Comparison of ENCODE assay signal across 8 cellular contexts in genomic region chr2:96116424-96116878, GRCh38. TPM values are rescaled to one million over a fixed set of nuclear protein-coding genes. Genes with fewer than 3 reads are reported as not detected.
DNase-seq lines count a peak whose midpoint lies in the region; ATAC-seq and TF ChIP-seq lines count a peak whose summit lies in the region.

Gene ADRA2B, minus strand, starts transcription at chr2:96116571. Its CDS starts 422 bp downstream, at chr2:96116149.

- H3K4me2 ChIP-seq in mesendoderm (ENCODE audit: low read length): peak within 1 kb of the TSS; percentile 73

- no peak within 1 kb of the TSS for H3K27ac ChIP-seq in CD4-positive, CD25-positive, alpha-beta regulatory T cell (ENCODE audit: insufficient read depth, low read length, poor library complexity, severe bottlenecking)
- H3K27ac ChIP-seq in HUES48 (ENCODE audit: low read depth, low read length) (no peak within 1 kb of the TSS), mesendoderm (ENCODE audit: low read depth, low read length) (no peak within 1 kb of the TSS)

- H2AK5ac ChIP-seq in mesendoderm (ENCODE audit: low read length): no peak within 1 kb of the TSS

- peaks cover 0 to 1% (median 0%) of the 10 kb centered on the region in 7 donors for H3K9me3 Mint-ChIP-seq in CD4-positive, CD25-positive, alpha-beta regulatory T cell
- H3K9me3 Mint-ChIP-seq in chondrocyte (ENCODE audit: low read depth): no peaks in the 10 kb centered on the region

- no peaks in the 10 kb centered on the region for H3K79me2 ChIP-seq in mesendoderm (ENCODE audit: control insufficient read depth, insufficient read depth, low read length)

- peak within 1 kb of the TSS; percentile 78 to 90 (median 86) for H3K4me3 Mint-ChIP-seq in CD4-positive, CD25-positive, alpha-beta regulatory T cell
- peak within 1 kb of the TSS; percentile 66 for H3K4me3 Mint-ChIP-seq in chondrocyte (ENCODE audit: unreplicated experiment)

- H3K4me1 Mint-ChIP-seq in CD4-positive, CD25-positive, alpha-beta regulatory T cell: peaks cover 0 to 19% (median 8%) of the 10 kb centered on the region in 4 donors
- H3K4me1 Mint-ChIP-seq in chondrocyte (ENCODE audit: low read depth): no peaks in the 10 kb centered on the region

- H2BK120ac ChIP-seq in mesendoderm (ENCODE audit: low read depth, low read length): no peak within 1 kb of the TSS

- no peak for TF ChIP-seq CTCF in chondrocyte (IDR thresholded peaks at IDR 0.05)

- ATAC-seq in CD4-positive, CD25-positive, alpha-beta regulatory T cell (ENCODE audit: low read depth in 2 of 2): peak; percentile 56 to 60
- ATAC-seq in GM19455 (IDR thresholded peaks at IDR 0.05; ENCODE audit: unreplicated experiment): peak; percentile 54

- peak within 1 kb of the TSS; percentile 26; the same call in 1 of the 2 replicates for H3K9ac ChIP-seq in HUES48 (ENCODE audit: low read depth, low read length)
- peak within 1 kb of the TSS; percentile 65 for H3K9ac ChIP-seq in mesendoderm (ENCODE audit: low read length)

- peak within 1 kb of the TSS; percentile 85 for H3K56ac ChIP-seq in mesendoderm (ENCODE audit: low read length)

- H3K23ac ChIP-seq in mesendoderm (ENCODE audit: low read length): peak within 1 kb of the TSS; percentile 80

- no peaks in the 10 kb centered on the region for H3K36me3 Mint-ChIP-seq in CD4-positive, CD25-positive, alpha-beta regulatory T cell
- peaks cover 2% of the 10 kb centered on the region for H3K36me3 Mint-ChIP-seq in chondrocyte (ENCODE audit: low read depth)

- H3K4ac ChIP-seq in mesendoderm (ENCODE audit: low read depth, low read length): no peak within 1 kb of the TSS

- no peak within 1 kb of the TSS for H4K8ac ChIP-seq in mesendoderm (ENCODE audit: low read depth, low read length)

- H3K18ac ChIP-seq in mesendoderm (ENCODE audit: low read length): no peak within 1 kb of the TSS

- peak within 1 kb of the TSS in 2 of 3 donors; percentile 38 to 42 for H3K27ac Mint-ChIP-seq in CD4-positive, CD25-positive, alpha-beta regulatory T cell
- H3K27ac Mint-ChIP-seq in chondrocyte (ENCODE audit: unreplicated experiment): no peak within 1 kb of the TSS

- H3K27me3 Mint-ChIP-seq in CD4-positive, CD25-positive, alpha-beta regulatory T cell: peaks cover 45% of the 10 kb centered on the region
- peaks cover 37% of the 10 kb centered on the region for H3K27me3 Mint-ChIP-seq in chondrocyte (ENCODE audit: low read depth)

- no CpG with 5 or more reads among the region's 64 CpGs for WGBS in mesendoderm (ENCODE audit: extremely low coverage, insufficient coverage, low lambda C conversion rate)

- H3K36me3 ChIP-seq in CD4-positive, CD25-positive, alpha-beta regulatory T cell (ENCODE audit: control insufficient read depth, insufficient read depth, low read length): no peaks in the 10 kb centered on the region
- H3K36me3 ChIP-seq in HUES48 (ENCODE audit: control insufficient read depth, insufficient read depth, low read length) (no peaks in the 10 kb centered on the region), mesendoderm (ENCODE audit: control insufficient read depth, insufficient read depth, low read length) (no peaks in the 10 kb centered on the region)

- H3K27me3 ChIP-seq in CD4-positive, CD25-positive, alpha-beta regulatory T cell (ENCODE audit: control insufficient read depth, insufficient read depth, low read length): no peaks in the 10 kb centered on the region
- H3K27me3 ChIP-seq in HUES48 (ENCODE audit: control insufficient read depth, insufficient read depth, low read length) (peaks cover 45% of the 10 kb centered on the region), mesendoderm (ENCODE audit: insufficient read depth, low read length, poor library complexity) (no peaks in the 10 kb centered on the region)

- H2BK15ac ChIP-seq in mesendoderm (replicated peaks; ENCODE audit: low read depth): no peak within 1 kb of the TSS

- H3K79me1 ChIP-seq in mesendoderm (ENCODE audit: low read length): no peaks in the 10 kb centered on the region

- H3K4me3 ChIP-seq in CD4-positive, CD25-positive, alpha-beta regulatory T cell (ENCODE audit: low read depth, low read length): peak within 1 kb of the TSS; percentile 41
- H3K4me3 ChIP-seq in HUES48 (ENCODE audit: low read depth, low read length) (peak within 1 kb of the TSS; percentile 73), mesendoderm (ENCODE audit: low read length) (peak within 1 kb of the TSS; percentile 26)

- peaks cover 13% of the 10 kb centered on the region for H3K4me1 ChIP-seq in CD4-positive, CD25-positive, alpha-beta regulatory T cell (ENCODE audit: control insufficient read depth, insufficient read depth, low read length, poor library complexity, severe bottlenecking)
- H3K4me1 ChIP-seq in HUES48 (ENCODE audit: control insufficient read depth, insufficient read depth, low read length) (peaks cover 2% of the 10 kb centered on the region; the same call in 1 of the 2 replicates), mesendoderm (ENCODE audit: control insufficient read depth, low read depth, low read length) (no peaks in the 10 kb centered on the region)

- H4K5ac ChIP-seq in mesendoderm (ENCODE audit: low read length): no peak within 1 kb of the TSS

- H2BK5ac ChIP-seq in mesendoderm (ENCODE audit: low read length): no peak within 1 kb of the TSS

- no peaks in the 10 kb centered on the region for H3K9me3 ChIP-seq in CD4-positive, CD25-positive, alpha-beta regulatory T cell (ENCODE audit: control insufficient read depth in 2 of 2, low read length in 2 of 2)
- no peaks in the 10 kb centered on the region for H3K9me3 ChIP-seq in HUES48 (ENCODE audit: control insufficient read depth, insufficient read depth, low read length)

- peak; percentile 58 to 81 (median 73) for DNase-seq in CD4-positive, CD25-positive, alpha-beta regulatory T cell
- DNase-seq in activated CD4-positive, CD25-positive, alpha-beta regulatory T cell treated with anti-CD3 and anti-CD28 coated beads, Interleukin-2, amount 50 U/mL, for 72 hours: peak; percentile 64
- DNase-seq in chondrocyte (ENCODE audit: low spot score): no peak
- DNase-seq in mesendoderm: peak; percentile 85
- DNase-seq in stimulated activated CD8-positive, alpha-beta memory T cell treated with anti-CD3 and anti-CD28 coated beads, Interleukin-4, amount 100 ng/mL, for 1 hour (ENCODE audit: low read depth in 2 of 2, low spot score in 1 of 2): peak; percentile 54 to 61
- DNase-seq in MV-4-11 (lab: John Stamatoyannopoulos, UW): no peak

RNA-seq across cellular contexts. Expression of gene ADRA2B, which starts in this region (rescaled TPM):
- total RNA-seq in CD4-positive, CD25-positive, alpha-beta regulatory T cell: 1.0 TPM
- not detected for polyA plus RNA-seq in CD4-positive, CD25-positive, alpha-beta regulatory T cell
- 0.07 TPM in 1 of 3 replicates, not detected in the others for total RNA-seq in chondrocyte
- 0.51 TPM for polyA plus RNA-seq in mesendoderm (2013, experiment 1 of 2)
- polyA plus RNA-seq in mesendoderm (2013, experiment 2 of 2): 0.59 TPM

Comparison
In these comparisons a context has a peak if more than half of its experiments do, and no peak if none do; other contexts are left out.
1. DNase-seq: peak in CD4-positive, CD25-positive, alpha-beta regulatory T cell (3 of 3), activated CD4-positive, CD25-positive, alpha-beta regulatory T cell treated with anti-CD3 and anti-CD28 coated beads, Interleukin-2, amount 50 U/mL, for 72 hours (single experiment), mesendoderm (single experiment) and stimulated activated CD8-positive, alpha-beta memory T cell treated with anti-CD3 and anti-CD28 coated beads, Interleukin-4, amount 100 ng/mL, for 1 hour (2 of 2); none in chondrocyte (single experiment) and MV-4-11 (single experiment).
2. Peak in every context shown above with its lines, with median percentiles within 50 percentile points of each other: H3K4me3 ChIP-seq.